26 cellular contexts compared by ENCODE assay signal in genomic region chr18:22094375-22094767, GRCh38.
DNase-seq lines count a peak whose midpoint lies in the region; ATAC-seq and TF ChIP-seq lines count a peak whose summit lies in the region.
"Had no signal": no experiment of that assay in that cellular context is flagged by ENCODE, and none has a peak within 500 bp of the region (broad histone marks: within the 10 kb centered on the region; RNA-seq: fewer than 3 reads in every experiment).

No MANE protein-coding gene starts in this region.

- ATAC-seq in HG03354 (IDR thresholded peaks at IDR 0.05; ENCODE audit: poor library complexity, severe bottlenecking, unreplicated experiment), result no peak
- ATAC-seq: A549; CD8-positive, alpha-beta T cell; HCT116; Right ventricle myocardium inferior; SK-N-SH treated with all-trans-retinoic acid at 6 μM for 48 hours; T-helper 17 cell had no signal

- H3K4me1 Mint-ChIP-seq in progenitor cell of endocrine pancreas (ENCODE audit: low read depth), result peaks cover 38% of the 10 kb centered on the region
- H3K4me1 Mint-ChIP-seq: IgD-negative memory B cell, T-helper 17 cell had no signal

- peak overlapping the region; percentile 46 for H3K27ac Mint-ChIP-seq in progenitor cell of endocrine pancreas
- H3K27ac Mint-ChIP-seq: CD8-positive, alpha-beta T cell; IgD-negative memory B cell; T-helper 17 cell had no signal

- DNase-seq in NCI-H82 (lab: John Stamatoyannopoulos, UW), result peak; percentile 78
- DNase-seq in hepatocyte (ENCODE audit: low spot score), result no peak
- DNase-seq in progenitor cell of endocrine pancreas (ENCODE audit: low spot score, unreplicated experiment), result no peak
- no peak for DNase-seq in COLO668 (lab: John Stamatoyannopoulos, UW; ENCODE audit: unreplicated experiment)
- DNase-seq in C1 segment of cervical spinal cord (lab: John Stamatoyannopoulos, UW), result no peak
- DNase-seq: CD8-positive, alpha-beta T cell; DMS153; NCI-H1048; NCI-H1417; NCI-H1694 treated with DMSO at 0.1 percent for 48 hours; NCI-H2081 treated with DMSO at 0.1 percent for 48 hours; NCI-H2171; NCI-H226; NCI-H510A treated with DMSO at 0.1 percent for 48 hours; NCI-H774; PC-9; SJCRH30; T-helper 17 cell had no signal

- no peaks in the 10 kb centered on the region for H3K9me3 Mint-ChIP-seq in progenitor cell of endocrine pancreas (ENCODE audit: low read depth)
- H3K9me3 Mint-ChIP-seq: CD8-positive, alpha-beta T cell; IgD-negative memory B cell had no signal

- H3K4me1 ChIP-seq in HEK293 (ENCODE audit: control insufficient read depth, insufficient read depth, low read length) (no peaks in the 10 kb centered on the region), hepatocyte (ENCODE audit: insufficient read depth) (peaks cover 19% of the 10 kb centered on the region)
- H3K4me1 ChIP-seq: A549, SJCRH30 had no signal

- H4K20me1 ChIP-seq in hepatocyte (ENCODE audit: insufficient read depth, poor library complexity, severe bottlenecking), result no peaks in the 10 kb centered on the region

- no peaks in the 10 kb centered on the region for H3K9me2 ChIP-seq in hepatocyte (replicated peaks; ENCODE audit: insufficient read depth)

- no peak overlapping the region for H2AFZ ChIP-seq in hepatocyte
- H2AFZ ChIP-seq: PC-9 had no signal

- H3K27ac ChIP-seq in HEK293 (ENCODE audit: extremely low read depth, low read depth, low read length) (no peak overlapping the region), hepatocyte (peak overlapping the region; percentile 40)
- H3K27ac ChIP-seq: A549, C4-2B, PC-9, SJCRH30 had no signal

- no peaks in the 10 kb centered on the region for H3K27me3 Mint-ChIP-seq in progenitor cell of endocrine pancreas

- H3K4me3 Mint-ChIP-seq in progenitor cell of endocrine pancreas (ENCODE audit: low read depth), result no peak overlapping the region
- H3K4me3 Mint-ChIP-seq: CD8-positive, alpha-beta T cell; IgD-negative memory B cell; T-helper 17 cell had no signal

- H3K36me3 ChIP-seq in HEK293 (ENCODE audit: control insufficient read depth in 2 of 2, insufficient read depth in 1 of 2, low read length in 2 of 2) (no peaks in the 10 kb centered on the region), hepatocyte (replicated peaks; ENCODE audit: insufficient read depth, low read depth) (no peaks in the 10 kb centered on the region)
- H3K36me3 ChIP-seq: SJCRH30 had no signal

- TF ChIP-seq CTCF in HEK293 (tag by site-specific recombination; IDR thresholded peaks at IDR 0.05), result no peak
- no peak for TF ChIP-seq CTCF in hepatocyte (IDR thresholded peaks at IDR 0.05; ENCODE audit: poor library complexity)
- no peak for TF ChIP-seq CTCF in progenitor cell of endocrine pancreas (IDR thresholded peaks at IDR 0.05; ENCODE audit: unreplicated experiment)

- no peaks in the 10 kb centered on the region for H3K36me3 Mint-ChIP-seq in progenitor cell of endocrine pancreas (ENCODE audit: insufficient read depth)
- H3K36me3 Mint-ChIP-seq: CD8-positive, alpha-beta T cell; IgD-negative memory B cell had no signal

- no peaks in the 10 kb centered on the region for H3K27me3 ChIP-seq in hepatocyte
- H3K27me3 ChIP-seq: SJCRH30 had no signal

- H3K9me3 ChIP-seq in HEK293 (ENCODE audit: control insufficient read depth, insufficient read depth, low read depth, low read length), result no peaks in the 10 kb centered on the region
- no peaks in the 10 kb centered on the region for H3K9me3 ChIP-seq in hepatocyte (ENCODE audit: low read depth)
- H3K9me3 ChIP-seq: A549, SJCRH30 had no signal

- H3K79me2 ChIP-seq in hepatocyte, result no peaks in the 10 kb centered on the region

- POLR2A ChIA-PET in HEK293 (lab: Yijun Ruan, JAX), result interaction anchor here (0.7 to 1.4 kb wide), 2 partner anchors 75 to 77 kb away, joined by 4 to 7 read pairs; no protein-coding TSS in a partner anchor

- H3K4me2 ChIP-seq in hepatocyte, result peak overlapping the region; percentile 3
- H3K4me2 ChIP-seq: A549, PC-9 had no signal

- H3K4me3 ChIP-seq in HEK293 (ENCODE audit: low read depth, low read length) (no peak overlapping the region), hepatocyte (no peak overlapping the region)
- H3K4me3 ChIP-seq: A549, PC-9, SJCRH30 had no signal

- WGBS in hepatocyte (ENCODE audit: low lambda C conversion rate, missing lambda C conversion rate), result 27% methylated on average over 4 of the region's 4 CpGs

- CTCF ChIA-PET in HEK293 (lab: Yijun Ruan, JAX), result no interaction called here

TF ChIP-seq in HEK293, 187 proteins besides CTCF, POLR2A, EP300 and RAD21:
- no peak for TF ChIP-seq ZNF202 (tag by site-specific recombination; IDR thresholded peaks at IDR 0.05; ENCODE audit: borderline replicate concordance)
- 0 out of 2 replicates have a peak, but pooled peaks have one; percentile 20 for TF ChIP-seq ZIC2 (tag by site-specific recombination; IDR thresholded peaks at IDR 0.05)
- peak; percentile 26; the same call in 1 of the 2 replicates for TF ChIP-seq ZNF341 (tag by site-specific recombination; IDR thresholded peaks at IDR 0.05; ENCODE audit: low read depth)
